Comparison of ENCODE assay signal across 2 cellular contexts in the genomic region with DNA sequence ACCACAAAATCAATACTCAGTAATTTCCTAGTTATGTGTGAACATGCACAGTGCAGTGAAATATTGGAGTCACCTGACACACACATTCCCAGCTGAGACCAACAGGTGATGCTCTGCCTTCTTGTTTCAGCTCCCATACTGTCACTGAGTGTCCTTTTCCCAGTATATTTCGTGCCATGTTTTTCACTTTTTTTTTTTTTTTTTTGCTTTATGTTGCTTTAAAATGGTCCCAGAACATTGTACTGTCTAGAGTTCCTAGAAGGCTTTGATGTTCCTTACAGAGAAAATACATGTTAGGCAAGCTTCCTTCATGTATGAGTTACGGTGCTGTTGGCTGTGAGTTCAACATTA.
TF ChIP-seq lines count a peak whose summit lies in the region.

No MANE protein-coding gene starts in this region.

TF ChIP-seq in HCT116, 20 proteins besides CTCF, POLR2A, EP300 and RAD21 (continued from another document):
- no peak for TF ChIP-seq TCF7L2 (IDR thresholded peaks at IDR 0.05; ENCODE audit: borderline replicate concordance, extremely low read depth, insufficient read depth, insufficient read length)
- TF ChIP-seq, protein P1, sequence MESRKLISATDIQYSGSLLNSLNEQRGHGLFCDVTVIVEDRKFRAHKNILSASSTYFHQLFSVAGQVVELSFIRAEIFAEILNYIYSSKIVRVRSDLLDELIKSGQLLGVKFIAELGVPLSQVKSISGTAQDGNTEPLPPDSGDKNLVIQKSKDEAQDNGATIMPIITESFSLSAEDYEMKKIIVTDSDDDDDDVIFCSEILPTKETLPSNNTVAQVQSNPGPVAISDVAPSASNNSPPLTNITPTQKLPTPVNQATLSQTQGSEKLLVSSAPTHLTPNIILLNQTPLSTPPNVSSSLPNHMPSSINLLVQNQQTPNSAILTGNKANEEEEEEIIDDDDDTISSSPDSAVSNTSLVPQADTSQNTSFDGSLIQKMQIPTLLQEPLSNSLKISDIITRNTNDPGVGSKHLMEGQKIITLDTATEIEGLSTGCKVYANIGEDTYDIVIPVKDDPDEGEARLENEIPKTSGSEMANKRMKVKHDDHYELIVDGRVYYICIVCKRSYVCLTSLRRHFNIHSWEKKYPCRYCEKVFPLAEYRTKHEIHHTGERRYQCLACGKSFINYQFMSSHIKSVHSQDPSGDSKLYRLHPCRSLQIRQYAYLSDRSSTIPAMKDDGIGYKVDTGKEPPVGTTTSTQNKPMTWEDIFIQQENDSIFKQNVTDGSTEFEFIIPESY (IDR thresholded peaks at IDR 0.05; ENCODE audit: extremely low read depth, insufficient replicate concordance, low read length): no peak
- TF ChIP-seq CBX3 (IDR thresholded peaks at IDR 0.05; ENCODE audit: low read depth): no peak
- no peak for TF ChIP-seq POLR2AphosphoS5 (IDR thresholded peaks at IDR 0.05; ENCODE audit: low read depth, low read length)
- no peak for TF ChIP-seq CEBPB (IDR thresholded peaks at IDR 0.05; ENCODE audit: low read depth)
- TF ChIP-seq SIN3A (IDR thresholded peaks at IDR 0.05; ENCODE audit: low read depth): no peak
- no peak for TF ChIP-seq EZH2phosphoT487 (IDR thresholded peaks at IDR 0.05; ENCODE audit: borderline replicate concordance)
- TF ChIP-seq EGR1 (IDR thresholded peaks at IDR 0.05; ENCODE audit: low read depth): no peak
- no peak for TF ChIP-seq ZNF274 (IDR thresholded peaks at IDR 0.05; ENCODE audit: low read depth, low read length)
- TF ChIP-seq, protein P2, sequence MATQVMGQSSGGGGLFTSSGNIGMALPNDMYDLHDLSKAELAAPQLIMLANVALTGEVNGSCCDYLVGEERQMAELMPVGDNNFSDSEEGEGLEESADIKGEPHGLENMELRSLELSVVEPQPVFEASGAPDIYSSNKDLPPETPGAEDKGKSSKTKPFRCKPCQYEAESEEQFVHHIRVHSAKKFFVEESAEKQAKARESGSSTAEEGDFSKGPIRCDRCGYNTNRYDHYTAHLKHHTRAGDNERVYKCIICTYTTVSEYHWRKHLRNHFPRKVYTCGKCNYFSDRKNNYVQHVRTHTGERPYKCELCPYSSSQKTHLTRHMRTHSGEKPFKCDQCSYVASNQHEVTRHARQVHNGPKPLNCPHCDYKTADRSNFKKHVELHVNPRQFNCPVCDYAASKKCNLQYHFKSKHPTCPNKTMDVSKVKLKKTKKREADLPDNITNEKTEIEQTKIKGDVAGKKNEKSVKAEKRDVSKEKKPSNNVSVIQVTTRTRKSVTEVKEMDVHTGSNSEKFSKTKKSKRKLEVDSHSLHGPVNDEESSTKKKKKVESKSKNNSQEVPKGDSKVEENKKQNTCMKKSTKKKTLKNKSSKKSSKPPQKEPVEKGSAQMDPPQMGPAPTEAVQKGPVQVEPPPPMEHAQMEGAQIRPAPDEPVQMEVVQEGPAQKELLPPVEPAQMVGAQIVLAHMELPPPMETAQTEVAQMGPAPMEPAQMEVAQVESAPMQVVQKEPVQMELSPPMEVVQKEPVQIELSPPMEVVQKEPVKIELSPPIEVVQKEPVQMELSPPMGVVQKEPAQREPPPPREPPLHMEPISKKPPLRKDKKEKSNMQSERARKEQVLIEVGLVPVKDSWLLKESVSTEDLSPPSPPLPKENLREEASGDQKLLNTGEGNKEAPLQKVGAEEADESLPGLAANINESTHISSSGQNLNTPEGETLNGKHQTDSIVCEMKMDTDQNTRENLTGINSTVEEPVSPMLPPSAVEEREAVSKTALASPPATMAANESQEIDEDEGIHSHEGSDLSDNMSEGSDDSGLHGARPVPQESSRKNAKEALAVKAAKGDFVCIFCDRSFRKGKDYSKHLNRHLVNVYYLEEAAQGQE (IDR thresholded peaks at IDR 0.05; ENCODE audit: low read depth): no peak
- TF ChIP-seq, protein P3, sequence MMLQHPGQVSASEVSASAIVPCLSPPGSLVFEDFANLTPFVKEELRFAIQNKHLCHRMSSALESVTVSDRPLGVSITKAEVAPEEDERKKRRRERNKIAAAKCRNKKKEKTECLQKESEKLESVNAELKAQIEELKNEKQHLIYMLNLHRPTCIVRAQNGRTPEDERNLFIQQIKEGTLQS (IDR thresholded peaks at IDR 0.05): no peak
- no peak for TF ChIP-seq ZFX (IDR thresholded peaks at IDR 0.05)

TF ChIP-seq in K562, 482 proteins besides CTCF, POLR2A, EP300 and RAD21 (continues in another document):
- TF ChIP-seq, protein P4, sequence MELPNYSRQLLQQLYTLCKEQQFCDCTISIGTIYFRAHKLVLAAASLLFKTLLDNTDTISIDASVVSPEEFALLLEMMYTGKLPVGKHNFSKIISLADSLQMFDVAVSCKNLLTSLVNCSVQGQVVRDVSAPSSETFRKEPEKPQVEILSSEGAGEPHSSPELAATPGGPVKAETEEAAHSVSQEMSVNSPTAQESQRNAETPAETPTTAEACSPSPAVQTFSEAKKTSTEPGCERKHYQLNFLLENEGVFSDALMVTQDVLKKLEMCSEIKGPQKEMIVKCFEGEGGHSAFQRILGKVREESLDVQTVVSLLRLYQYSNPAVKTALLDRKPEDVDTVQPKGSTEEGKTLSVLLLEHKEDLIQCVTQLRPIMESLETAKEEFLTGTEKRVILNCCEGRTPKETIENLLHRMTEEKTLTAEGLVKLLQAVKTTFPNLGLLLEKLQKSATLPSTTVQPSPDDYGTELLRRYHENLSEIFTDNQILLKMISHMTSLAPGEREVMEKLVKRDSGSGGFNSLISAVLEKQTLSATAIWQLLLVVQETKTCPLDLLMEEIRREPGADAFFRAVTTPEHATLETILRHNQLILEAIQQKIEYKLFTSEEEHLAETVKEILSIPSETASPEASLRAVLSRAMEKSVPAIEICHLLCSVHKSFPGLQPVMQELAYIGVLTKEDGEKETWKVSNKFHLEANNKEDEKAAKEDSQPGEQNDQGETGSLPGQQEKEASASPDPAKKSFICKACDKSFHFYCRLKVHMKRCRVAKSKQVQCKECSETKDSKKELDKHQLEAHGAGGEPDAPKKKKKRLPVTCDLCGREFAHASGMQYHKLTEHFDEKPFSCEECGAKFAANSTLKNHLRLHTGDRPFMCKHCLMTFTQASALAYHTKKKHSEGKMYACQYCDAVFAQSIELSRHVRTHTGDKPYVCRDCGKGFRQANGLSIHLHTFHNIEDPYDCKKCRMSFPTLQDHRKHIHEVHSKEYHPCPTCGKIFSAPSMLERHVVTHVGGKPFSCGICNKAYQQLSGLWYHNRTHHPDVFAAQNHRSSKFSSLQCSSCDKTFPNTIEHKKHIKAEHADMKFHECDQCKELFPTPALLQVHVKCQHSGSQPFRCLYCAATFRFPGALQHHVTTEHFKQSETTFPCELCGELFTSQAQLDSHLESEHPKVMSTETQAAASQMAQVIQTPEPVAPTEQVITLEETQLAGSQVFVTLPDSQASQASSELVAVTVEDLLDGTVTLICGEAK (IDR thresholded peaks at IDR 0.05): peak; percentile 93
- TF ChIP-seq, protein P4 (CRISPR knock-in tag; IDR thresholded peaks at IDR 0.05): 0 out of 2 replicates have a peak, but pooled peaks have one; percentile 11
- TF ChIP-seq JUNB (CRISPR knock-in tag; conservative IDR thresholded peaks at IDR 0.05) (no peak), CC2D1A (IDR thresholded peaks at IDR 0.05) (peak; percentile 44; the same call in 1 of the 2 replicates), PCBP2 (IDR thresholded peaks at IDR 0.05; ENCODE audit: low read depth, low read length, poor library complexity, severe bottlenecking) (no peak), ILF3 (IDR thresholded peaks at IDR 0.05; ENCODE audit: borderline replicate concordance) (no peak), HNRNPK (IDR thresholded peaks at IDR 0.05; ENCODE audit: low read depth, low read length, poor library complexity, severe bottlenecking) (no peak), ZNF384 (IDR thresholded peaks at IDR 0.05; ENCODE audit: low read depth, low read length) (peak; percentile 82), RFX1 (IDR thresholded peaks at IDR 0.05) (no peak), CHD4 (IDR thresholded peaks at IDR 0.05; ENCODE audit: insufficient read depth, insufficient replicate concordance, low read depth, low read length, poor library complexity, severe bottlenecking) (no peak), TRIM28 (IDR thresholded peaks at IDR 0.05) (no peak), SRSF1 (IDR thresholded peaks at IDR 0.05; ENCODE audit: low read depth, low read length) (no peak), HDGF (IDR thresholded peaks at IDR 0.05) (no peak), C11orf30 (IDR thresholded peaks at IDR 0.05; ENCODE audit: low read depth) (peak; percentile 2; the same call in 1 of the 2 replicates)
- TF ChIP-seq, protein P5, sequence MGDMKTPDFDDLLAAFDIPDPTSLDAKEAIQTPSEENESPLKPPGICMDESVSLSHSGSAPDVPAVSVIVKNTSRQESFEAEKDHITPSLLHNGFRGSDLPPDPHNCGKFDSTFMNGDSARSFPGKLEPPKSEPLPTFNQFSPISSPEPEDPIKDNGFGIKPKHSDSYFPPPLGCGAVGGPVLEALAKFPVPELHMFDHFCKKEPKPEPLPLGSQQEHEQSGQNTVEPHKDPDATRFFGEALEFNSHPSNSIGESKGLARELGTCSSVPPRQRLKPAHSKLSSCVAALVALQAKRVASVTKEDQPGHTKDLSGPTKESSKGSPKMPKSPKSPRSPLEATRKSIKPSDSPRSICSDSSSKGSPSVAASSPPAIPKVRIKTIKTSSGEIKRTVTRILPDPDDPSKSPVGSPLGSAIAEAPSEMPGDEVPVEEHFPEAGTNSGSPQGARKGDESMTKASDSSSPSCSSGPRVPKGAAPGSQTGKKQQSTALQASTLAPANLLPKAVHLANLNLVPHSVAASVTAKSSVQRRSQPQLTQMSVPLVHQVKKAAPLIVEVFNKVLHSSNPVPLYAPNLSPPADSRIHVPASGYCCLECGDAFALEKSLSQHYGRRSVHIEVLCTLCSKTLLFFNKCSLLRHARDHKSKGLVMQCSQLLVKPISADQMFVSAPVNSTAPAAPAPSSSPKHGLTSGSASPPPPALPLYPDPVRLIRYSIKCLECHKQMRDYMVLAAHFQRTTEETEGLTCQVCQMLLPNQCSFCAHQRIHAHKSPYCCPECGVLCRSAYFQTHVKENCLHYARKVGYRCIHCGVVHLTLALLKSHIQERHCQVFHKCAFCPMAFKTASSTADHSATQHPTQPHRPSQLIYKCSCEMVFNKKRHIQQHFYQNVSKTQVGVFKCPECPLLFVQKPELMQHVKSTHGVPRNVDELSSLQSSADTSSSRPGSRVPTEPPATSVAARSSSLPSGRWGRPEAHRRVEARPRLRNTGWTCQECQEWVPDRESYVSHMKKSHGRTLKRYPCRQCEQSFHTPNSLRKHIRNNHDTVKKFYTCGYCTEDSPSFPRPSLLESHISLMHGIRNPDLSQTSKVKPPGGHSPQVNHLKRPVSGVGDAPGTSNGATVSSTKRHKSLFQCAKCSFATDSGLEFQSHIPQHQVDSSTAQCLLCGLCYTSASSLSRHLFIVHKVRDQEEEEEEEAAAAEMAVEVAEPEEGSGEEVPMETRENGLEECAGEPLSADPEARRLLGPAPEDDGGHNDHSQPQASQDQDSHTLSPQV (IDR thresholded peaks at IDR 0.05): no peak
- TF ChIP-seq, protein P6, sequence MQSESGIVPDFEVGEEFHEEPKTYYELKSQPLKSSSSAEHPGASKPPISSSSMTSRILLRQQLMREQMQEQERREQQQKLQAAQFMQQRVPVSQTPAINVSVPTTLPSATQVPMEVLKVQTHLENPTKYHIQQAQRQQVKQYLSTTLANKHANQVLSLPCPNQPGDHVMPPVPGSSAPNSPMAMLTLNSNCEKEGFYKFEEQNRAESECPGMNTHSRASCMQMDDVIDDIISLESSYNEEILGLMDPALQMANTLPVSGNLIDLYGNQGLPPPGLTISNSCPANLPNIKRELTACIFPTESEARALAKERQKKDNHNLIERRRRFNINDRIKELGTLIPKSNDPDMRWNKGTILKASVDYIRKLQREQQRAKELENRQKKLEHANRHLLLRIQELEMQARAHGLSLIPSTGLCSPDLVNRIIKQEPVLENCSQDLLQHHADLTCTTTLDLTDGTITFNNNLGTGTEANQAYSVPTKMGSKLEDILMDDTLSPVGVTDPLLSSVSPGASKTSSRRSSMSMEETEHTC (IDR thresholded peaks at IDR 0.05): no peak
- TF ChIP-seq, protein P7, sequence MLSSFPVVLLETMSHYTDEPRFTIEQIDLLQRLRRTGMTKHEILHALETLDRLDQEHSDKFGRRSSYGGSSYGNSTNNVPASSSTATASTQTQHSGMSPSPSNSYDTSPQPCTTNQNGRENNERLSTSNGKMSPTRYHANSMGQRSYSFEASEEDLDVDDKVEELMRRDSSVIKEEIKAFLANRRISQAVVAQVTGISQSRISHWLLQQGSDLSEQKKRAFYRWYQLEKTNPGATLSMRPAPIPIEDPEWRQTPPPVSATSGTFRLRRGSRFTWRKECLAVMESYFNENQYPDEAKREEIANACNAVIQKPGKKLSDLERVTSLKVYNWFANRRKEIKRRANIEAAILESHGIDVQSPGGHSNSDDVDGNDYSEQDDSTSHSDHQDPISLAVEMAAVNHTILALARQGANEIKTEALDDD (IDR thresholded peaks at IDR 0.05): no peak
- TF ChIP-seq, protein P8, sequence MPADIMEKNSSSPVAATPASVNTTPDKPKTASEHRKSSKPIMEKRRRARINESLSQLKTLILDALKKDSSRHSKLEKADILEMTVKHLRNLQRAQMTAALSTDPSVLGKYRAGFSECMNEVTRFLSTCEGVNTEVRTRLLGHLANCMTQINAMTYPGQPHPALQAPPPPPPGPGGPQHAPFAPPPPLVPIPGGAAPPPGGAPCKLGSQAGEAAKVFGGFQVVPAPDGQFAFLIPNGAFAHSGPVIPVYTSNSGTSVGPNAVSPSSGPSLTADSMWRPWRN (IDR thresholded peaks at IDR 0.05; ENCODE audit: low read depth): no peak
- TF ChIP-seq, protein P9, sequence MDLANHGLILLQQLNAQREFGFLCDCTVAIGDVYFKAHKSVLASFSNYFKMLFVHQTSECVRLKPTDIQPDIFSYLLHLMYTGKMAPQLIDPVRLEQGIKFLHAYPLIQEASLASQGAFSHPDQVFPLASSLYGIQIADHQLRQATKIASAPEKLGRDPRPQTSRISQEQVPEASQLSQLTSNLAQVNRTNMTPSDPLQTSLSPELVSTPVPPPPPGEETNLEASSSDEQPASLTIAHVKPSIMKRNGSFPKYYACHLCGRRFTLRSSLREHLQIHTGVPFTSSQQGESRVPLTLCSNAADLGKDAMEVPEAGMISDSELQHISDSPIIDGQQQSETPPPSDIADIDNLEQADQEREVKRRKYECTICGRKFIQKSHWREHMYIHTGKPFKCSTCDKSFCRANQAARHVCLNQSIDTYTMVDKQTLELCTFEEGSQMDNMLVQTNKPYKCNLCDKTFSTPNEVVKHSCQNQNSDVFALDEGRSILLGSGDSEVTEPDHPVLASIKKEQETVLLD (IDR thresholded peaks at IDR 0.05): no peak
